In genomic region chr12:57846285-57846576, GRCh38 we compare ENCODE assay signal across 1 cellular context.
TF ChIP-seq lines count a peak whose summit lies in the region.

No MANE protein-coding gene starts in this region.

TF ChIP-seq in K562, 482 proteins besides CTCF, POLR2A, EP300 and RAD21 (continued from another document):
- TF ChIP-seq BRD4 (IDR thresholded peaks at IDR 0.05): 0 out of 2 replicates have a peak, but pooled peaks have one; percentile 64
